In genomic region chr21:46219591-46220239, GRCh38 we compare ENCODE assay signal across 19 cellular contexts. TPM values are rescaled to one million over a fixed set of nuclear protein-coding genes. Genes with fewer than 3 reads are reported as not detected.
A peak's percentile ranks its signal among the peaks of the same experiment; 100 is the strongest.
DNase-seq lines count a peak whose midpoint lies in the region; ATAC-seq and TF ChIP-seq lines count a peak whose summit lies in the region.
"Had no signal": no experiment of that assay in that cellular context is flagged by ENCODE, and none has a peak within 500 bp of the region (broad histone marks: within the 10 kb centered on the region; RNA-seq: fewer than 3 reads in every experiment).

No MANE protein-coding gene starts in this region.

- peaks cover 19 to 26% of the 10 kb centered on the region in 2 donors for H3K36me3 Mint-ChIP-seq in CD14-positive monocyte

- TF ChIP-seq CTCF in A673 (conservative IDR thresholded peaks at IDR 0.05; ENCODE audit: low read depth, low read length) = no peak
- TF ChIP-seq CTCF in lower lobe of right lung (IDR thresholded peaks at IDR 0.05) = no peak
- TF ChIP-seq CTCF in CD14-positive monocyte (IDR thresholded peaks at IDR 0.05) = no peak

- H3K27ac ChIP-seq in A673 (ENCODE audit: low read depth, low read length, poor library complexity, severe bottlenecking) = no peak overlapping the region
- H3K27ac ChIP-seq in caudate nucleus (ENCODE audit: low read depth, low read length) = peak overlapping the region; percentile 26
- no peak overlapping the region for H3K27ac ChIP-seq in lower lobe of right lung
- H3K27ac ChIP-seq: adrenal gland, colonic mucosa, pancreas had no signal

- no peaks in the 10 kb centered on the region for H3K9me3 ChIP-seq in A673 (ENCODE audit: low read depth, low read length, poor library complexity, severe bottlenecking)
- H3K9me3 ChIP-seq in lower lobe of right lung = no peaks in the 10 kb centered on the region
- H3K9me3 ChIP-seq: adrenal gland, colonic mucosa, pancreas had no signal

- peaks cover 0 to 1% (median 0%) of the 10 kb centered on the region in 3 donors for H3K27me3 Mint-ChIP-seq in CD14-positive monocyte (ENCODE audit: low read depth in 3 of 3)
- H3K27me3 Mint-ChIP-seq: activated T-helper 17 cell treated with anti-CD3 and anti-CD28 coated beads, Interleukin-2, amount 50 U/mL, for 72 hours had no signal

- H3K4me3 Mint-ChIP-seq in CD14-positive monocyte = no peak overlapping the region
- H3K4me3 Mint-ChIP-seq: activated CD8-positive, alpha-beta T cell treated with anti-CD3 and anti-CD28 coated beads, Interleukin-2, amount 10 ng/mL, durations not matched to agents 7 days and 5 days; activated T-helper 17 cell treated with anti-CD3 and anti-CD28 coated beads, Interleukin-2, amount 50 U/mL, for 72 hours had no signal

- H3K4me3 ChIP-seq in A673 (ENCODE audit: low read depth, low read length, poor library complexity, severe bottlenecking) (no peak overlapping the region), lower lobe of right lung (no peak overlapping the region)
- H3K4me3 ChIP-seq: adrenal gland, colonic mucosa, pancreas had no signal

- H3K27me3 ChIP-seq in A673 (replicated peaks; ENCODE audit: insufficient read depth, low read depth, low read length, poor library complexity) = no peaks in the 10 kb centered on the region
- no peaks in the 10 kb centered on the region for H3K27me3 ChIP-seq in lower lobe of right lung (ENCODE audit: low read depth)
- H3K27me3 ChIP-seq: adrenal gland, colonic mucosa, pancreas had no signal

- no TSS peak for BruUV-seq in A673 (replicated peaks; lab: Mats Ljungman, UMichigan)

- H3K9me3 Mint-ChIP-seq in CD14-positive monocyte = no peaks in the 10 kb centered on the region
- H3K9me3 Mint-ChIP-seq: activated T-helper 17 cell treated with anti-CD3 and anti-CD28 coated beads, Interleukin-2, amount 50 U/mL, for 72 hours had no signal

- POLR2A ChIA-PET in A673 (lab: Charles Lee; ENCODE audit: low non-redundant PET) = no interaction called here

- H3K4me1 Mint-ChIP-seq in CD14-positive monocyte = no peaks in the 10 kb centered on the region
- H3K4me1 Mint-ChIP-seq: activated T-helper 17 cell treated with anti-CD3 and anti-CD28 coated beads, Interleukin-2, amount 50 U/mL, for 72 hours had no signal

- CTCF ChIA-PET in A673 (lab: Charles Lee) = no interaction called here

- peak; percentile 17 for DNase-seq in A673 (ENCODE audit: low spot score)
- peak; percentile 69 for DNase-seq in NCI-H1105 (lab: John Stamatoyannopoulos, UW)
- DNase-seq in caudate nucleus (lab: John Stamatoyannopoulos, UW) = peak in 1 of 61 donors; percentile 20
- peak; percentile 71 for DNase-seq in lower lobe of right lung
- no peak for DNase-seq in CD14-positive monocyte (ENCODE audit: low spot score)
- DNase-seq in sciatic nerve (ENCODE audit: low spot score) = no peak
- DNase-seq in activated effector memory CD4-positive, alpha-beta T cell treated with anti-CD3 and anti-CD28 coated beads, Interleukin-2, amount 50 U/mL, for 16 hours = no peak
- DNase-seq: activated CD8-positive, alpha-beta T cell treated with anti-CD3 and anti-CD28 coated beads, Interleukin-2, amount 10 ng/mL, durations not matched to agents 7 days and 5 days; Calu3; colonic mucosa; NCI-H1694; NCI-H748 treated with DMSO at 0.1 percent for 48 hours; stimulated activated naive CD8-positive, alpha-beta T cell treated with anti-CD3 and anti-CD28 coated beads, Interleukin-15, Interleukin-2, amounts not matched to agents 100 U/mL and 50 U/mL, for 24 hours had no signal

- ATAC-seq in lower lobe of right lung (peak; percentile 15 to 23), GM21619 (IDR thresholded peaks at IDR 0.05; ENCODE audit: unreplicated experiment) (no peak), sciatic nerve (no peak)
- ATAC-seq: activated CD8-positive, alpha-beta T cell treated with anti-CD3 and anti-CD28 coated beads, Interleukin-2, amount 10 ng/mL, durations not matched to agents 7 days and 5 days; activated T-helper 17 cell treated with anti-CD3 and anti-CD28 coated beads, Interleukin-2, amount 50 U/mL, for 72 hours; esophagus mucosa; Panc1; pancreas; stimulated activated naive CD8-positive, alpha-beta T cell treated with anti-CD3 and anti-CD28 coated beads, Interleukin-15, Interleukin-2, amounts not matched to agents 100 U/mL and 50 U/mL, for 24 hours had no signal

- H3K36me3 ChIP-seq in A673 (ENCODE audit: insufficient read depth, low read length, poor library complexity, severe bottlenecking) (peaks cover 55% of the 10 kb centered on the region), lower lobe of right lung (peaks cover 69% of the 10 kb centered on the region)

- H3K27ac Mint-ChIP-seq in CD14-positive monocyte = peak overlapping the region in 2 of 7 donors; percentile 20 to 78
- H3K27ac Mint-ChIP-seq: activated CD8-positive, alpha-beta T cell treated with anti-CD3 and anti-CD28 coated beads, Interleukin-2, amount 10 ng/mL, durations not matched to agents 7 days and 5 days; activated T-helper 17 cell treated with anti-CD3 and anti-CD28 coated beads, Interleukin-2, amount 50 U/mL, for 72 hours had no signal

- intact Hi-C loops in A673 (cut with micrococcal nuclease; ENCODE audit: unreplicated experiment) = no loop called here
- intact Hi-C loops in lower lobe of right lung (cut with DNase I) = no loop called here
- intact Hi-C loops in CD14-positive monocyte (cut with micrococcal nuclease) = no loop called here
- intact Hi-C loops in sciatic nerve (cut with DNase I) = no loop called here

- no peaks in the 10 kb centered on the region for H3K4me1 ChIP-seq in A673 (ENCODE audit: insufficient read depth, low read length, poor library complexity, severe bottlenecking)
- H3K4me1 ChIP-seq in lower lobe of right lung = peaks cover 27% of the 10 kb centered on the region
- H3K4me1 ChIP-seq: colonic mucosa, pancreas had no signal

RNA-seq across cellular contexts. Expression of gene LSS, which starts 8.9 kb away (rescaled TPM):
- 130 and 151 TPM in 2 replicates for total RNA-seq in A673 (2021)
- 91.0 TPM for total RNA-seq in lower lobe of right lung
- 1 to 10 TPM; 4.1 to 4.9 TPM for polyA plus RNA-seq in CD14-positive monocyte
- 111 TPM for total RNA-seq in sciatic nerve

RNA-seq across cellular contexts. Expression of gene SPATC1L, which starts 35.5 kb away (rescaled TPM):
- 30.9 and 40.6 TPM in 2 replicates for total RNA-seq in A673 (2021)
- 8.6 TPM for total RNA-seq in lower lobe of right lung
- polyA plus RNA-seq in CD14-positive monocyte = 1 to 10 TPM; 3.3 to 5.8 TPM
- 9.9 TPM for total RNA-seq in sciatic nerve

Comparison
In these comparisons a context has a peak if more than half of its experiments do, and no peak if none do; other contexts are left out.
1. DNase-seq: peak in A673 (single experiment), NCI-H1105 (single experiment) and lower lobe of right lung (single experiment); none in CD14-positive monocyte (single experiment), sciatic nerve (single experiment) and activated effector memory CD4-positive, alpha-beta T cell treated with anti-CD3 and anti-CD28 coated beads, Interleukin-2, amount 50 U/mL, for 16 hours (single experiment).
2. ATAC-seq: peak in lower lobe of right lung (2 of 2); none in GM21619 (single experiment) and sciatic nerve (single experiment).